In genomic region chr5:138111937-138112336, GRCh38 we compare ENCODE assay signal across 1 cellular context.
TF ChIP-seq lines count a peak whose summit lies in the region.

No MANE protein-coding gene starts in this region.

TF ChIP-seq in IMR-90, 13 proteins besides CTCF, POLR2A, EP300 and RAD21:
- TF ChIP-seq CEBPB (IDR thresholded peaks at IDR 0.05; ENCODE audit: low read depth, low read length) (no peak), SMC3 (IDR thresholded peaks at IDR 0.05; ENCODE audit: low read depth, low read length) (no peak), FOS (IDR thresholded peaks at IDR 0.05; ENCODE audit: low read depth, low read length) (no peak), BHLHE40 (IDR thresholded peaks at IDR 0.05; ENCODE audit: low read depth, low read length) (no peak), MAFK (IDR thresholded peaks at IDR 0.05; ENCODE audit: low read depth, low read length) (no peak), RFX5 (IDR thresholded peaks at IDR 0.05; ENCODE audit: low read depth, low read length) (no peak)
- TF ChIP-seq, protein P1, sequence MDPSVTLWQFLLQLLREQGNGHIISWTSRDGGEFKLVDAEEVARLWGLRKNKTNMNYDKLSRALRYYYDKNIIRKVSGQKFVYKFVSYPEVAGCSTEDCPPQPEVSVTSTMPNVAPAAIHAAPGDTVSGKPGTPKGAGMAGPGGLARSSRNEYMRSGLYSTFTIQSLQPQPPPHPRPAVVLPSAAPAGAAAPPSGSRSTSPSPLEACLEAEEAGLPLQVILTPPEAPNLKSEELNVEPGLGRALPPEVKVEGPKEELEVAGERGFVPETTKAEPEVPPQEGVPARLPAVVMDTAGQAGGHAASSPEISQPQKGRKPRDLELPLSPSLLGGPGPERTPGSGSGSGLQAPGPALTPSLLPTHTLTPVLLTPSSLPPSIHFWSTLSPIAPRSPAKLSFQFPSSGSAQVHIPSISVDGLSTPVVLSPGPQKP (IDR thresholded peaks at IDR 0.05; ENCODE audit: borderline replicate concordance, low read depth, low read length) = no peak
